ENCODE assay signal across 8 cellular contexts in the genomic region with DNA sequence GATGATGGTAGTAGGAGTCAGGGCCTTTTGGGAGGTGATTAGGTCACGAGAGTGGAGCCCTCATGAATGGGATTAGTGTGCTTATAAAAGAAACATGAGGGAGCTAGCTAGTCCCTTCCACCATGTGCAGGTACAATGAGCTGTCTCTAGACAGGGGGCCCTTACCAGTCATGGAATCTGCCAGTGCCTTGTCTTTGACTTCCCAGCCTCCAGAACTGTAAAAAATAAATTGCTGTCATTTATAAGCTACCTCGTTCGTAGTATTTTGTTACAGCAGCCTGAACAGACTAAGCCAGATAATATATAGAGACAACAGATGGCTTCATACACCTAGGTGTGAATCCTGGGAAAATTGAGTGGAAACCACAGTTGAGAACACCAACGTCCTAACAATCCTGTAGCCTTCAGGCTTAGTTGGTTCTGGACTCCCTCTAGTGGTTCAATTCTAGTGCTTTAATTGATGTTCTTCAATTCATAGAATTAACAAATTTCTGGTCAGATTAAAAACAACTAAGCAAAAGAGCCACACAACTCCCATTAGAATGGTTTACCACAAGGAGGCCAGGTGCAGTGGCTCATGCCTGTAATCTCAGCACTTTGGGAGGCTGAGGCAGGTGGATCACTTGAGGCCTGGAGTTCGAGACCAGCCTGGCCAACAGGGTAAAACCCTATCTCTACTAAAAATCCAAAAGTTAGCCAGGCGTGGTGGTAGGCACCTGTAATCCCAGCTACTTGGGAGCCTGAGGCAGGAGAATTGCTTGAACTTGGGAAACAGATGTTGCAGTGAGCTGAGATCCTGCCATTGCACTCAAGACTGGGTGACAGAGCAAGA. TPM values are rescaled to one million over a fixed set of nuclear protein-coding genes. Genes with fewer than 3 reads are reported as not detected.
DNase-seq lines count a peak whose midpoint lies in the region; ATAC-seq and TF ChIP-seq lines count a peak whose summit lies in the region.

No MANE protein-coding gene starts in this region.

- H3K36me3 ChIP-seq in SK-N-SH (replicated peaks in 1 of 2; ENCODE audit: control insufficient read depth in 1 of 2, insufficient read depth in 2 of 2, low read length in 1 of 2) (no peaks in the 10 kb centered on the region), WERI-Rb-1 (peaks cover 6% of the 10 kb centered on the region), tibial nerve (no peaks in the 10 kb centered on the region)

- peak overlapping the region in 1 of 2 experiments; percentile 6; a peak in 1 of 4 replicates for H3K4me3 ChIP-seq in SK-N-SH (ENCODE audit: low read depth in 2 of 2, low read length in 1 of 2)
- H3K4me3 ChIP-seq in WERI-Rb-1 (ENCODE audit: low read depth, low read length), result no peak overlapping the region
- no peak overlapping the region for H3K4me3 ChIP-seq in tibial nerve

- H3K9me3 ChIP-seq in SK-N-SH, result no peaks in the 10 kb centered on the region
- no peaks in the 10 kb centered on the region for H3K9me3 ChIP-seq in WERI-Rb-1 (ENCODE audit: severe bottlenecking)
- H3K9me3 ChIP-seq in tibial nerve, result no peaks in the 10 kb centered on the region

- no peak for ATAC-seq in SK-N-SH treated with all-trans-retinoic acid at 6 μM for 48 hours
- no peak for ATAC-seq in HG03039 (IDR thresholded peaks at IDR 0.05; ENCODE audit: unreplicated experiment)

- 50% methylated on average over 5 of the region's 6 CpGs for WGBS in SK-N-SH (ENCODE audit: low lambda C conversion rate)
- 50 to 52% methylated on average over 6 of the region's 6 CpGs for WGBS in tibial nerve, 2 donors

- POLR2A ChIA-PET in SK-N-SH (lab: Yijun Ruan, JAX), result no interaction called here

- H4K20me1 ChIP-seq in SK-N-SH (ENCODE audit: insufficient read depth), result peaks cover 10% of the 10 kb centered on the region; the same call in 1 of the 2 replicates

- TF ChIP-seq CTCF in SK-N-SH (IDR thresholded peaks at IDR 0.05), result peak; percentile 78
- peak; percentile 59; the same call in 1 of the 2 replicates for TF ChIP-seq CTCF in WERI-Rb-1 (IDR thresholded peaks at IDR 0.05; ENCODE audit: low read depth, low read length)
- peak; percentile 67 to 80 (median 72) for TF ChIP-seq CTCF in tibial nerve (IDR thresholded peaks at IDR 0.05)

- H3K9me2 ChIP-seq in SK-N-SH, result no peaks in the 10 kb centered on the region

- no peak for TF ChIP-seq POLR2A in tibial nerve (IDR thresholded peaks at IDR 0.05)

- H3K4me1 ChIP-seq in SK-N-SH (ENCODE audit: control insufficient read depth in 1 of 2, insufficient read depth in 2 of 2, low read depth in 1 of 2, low read length in 1 of 2), result peaks cover 3 to 5% of the 10 kb centered on the region in 2 experiments; a peak in 3 of 4 replicates
- H3K4me1 ChIP-seq in tibial nerve, result peaks cover 0 to 37% (median 12%) of the 10 kb centered on the region in 4 donors

- peaks cover 21% of the 10 kb centered on the region for H3K79me2 ChIP-seq in SK-N-SH (ENCODE audit: insufficient read depth)

- H3F3A ChIP-seq in SK-N-SH (replicated peaks; ENCODE audit: insufficient read depth), result peaks cover 6% of the 10 kb centered on the region

- TF ChIP-seq EP300 in SK-N-SH (IDR thresholded peaks at IDR 0.05; ENCODE audit: borderline replicate concordance in 1 of 2, low read depth in 1 of 2, low read length in 1 of 2) (no peak), tibial nerve (IDR thresholded peaks at IDR 0.05) (no peak)

- H3K4me2 ChIP-seq in SK-N-SH, result no peak overlapping the region

- peak; percentile 80 for TF ChIP-seq RAD21 in SK-N-SH (IDR thresholded peaks at IDR 0.05; ENCODE audit: low read length)

- H3K27me3 ChIP-seq in SK-N-SH (ENCODE audit: insufficient read depth) (no peaks in the 10 kb centered on the region), WERI-Rb-1 (ENCODE audit: insufficient read depth, low read depth, severe bottlenecking) (no peaks in the 10 kb centered on the region), tibial nerve (no peaks in the 10 kb centered on the region)

- CTCF ChIA-PET in SK-N-SH (lab: Yijun Ruan, JAX), result interaction anchor here (0.7 to 4.9 kb wide), 23 partner anchors 9 to 282 kb away, joined by 3 to 37 read pairs (median 4); no protein-coding TSS in a partner anchor

- no peak overlapping the region for H2AFZ ChIP-seq in SK-N-SH (ENCODE audit: low read depth)

- no peak overlapping the region for H3K27ac ChIP-seq in SK-N-SH (ENCODE audit: low read depth in 2 of 2, low read length in 1 of 2)
- H3K27ac ChIP-seq in WERI-Rb-1, result no peak overlapping the region
- H3K27ac ChIP-seq in tibial nerve, result no peak overlapping the region

- DNase-seq in SK-N-SH (peak; percentile 42), NCI-H1105 (lab: John Stamatoyannopoulos, UW) (peak; percentile 7), WERI-Rb-1 (peak; percentile 32), iPS-NIHi7 (ENCODE audit: extremely low spot score) (peak; percentile 20), tibial nerve (ENCODE audit: low spot score in 2 of 2) (no peak)
- no peak for DNase-seq in activated CD4-positive, CD25-positive, alpha-beta regulatory T cell (lab: John Stamatoyannopoulos, UW)

- no peak overlapping the region for H3K9ac ChIP-seq in SK-N-SH

TF ChIP-seq in SK-N-SH, 30 proteins besides CTCF, POLR2A, EP300 and RAD21:
- no peak for TF ChIP-seq RXRA (IDR thresholded peaks at IDR 0.05; ENCODE audit: borderline replicate concordance, low read depth)
- peak; percentile 75 for TF ChIP-seq SMC3 (IDR thresholded peaks at IDR 0.05; ENCODE audit: low read depth, low read length)

TF ChIP-seq in SK-N-SH treated with all-trans-retinoic acid at 6 μM for 48 hours, 23 proteins besides CTCF, POLR2A, EP300 and RAD21:
- TF ChIP-seq ZNF8 (CRISPR knock-in tag; IDR thresholded peaks at IDR 0.05), result no peak
- TF ChIP-seq TCF4 (CRISPR knock-in tag; IDR thresholded peaks at IDR 0.05; ENCODE audit: borderline replicate concordance), result no peak
- no peak for TF ChIP-seq ZFP3 (CRISPR knock-in tag; IDR thresholded peaks at IDR 0.05)
- no peak for TF ChIP-seq GLIS3 (CRISPR knock-in tag; IDR thresholded peaks at IDR 0.05)
- TF ChIP-seq PATZ1 (CRISPR knock-in tag; IDR thresholded peaks at IDR 0.05; ENCODE audit: borderline replicate concordance), result no peak
- no peak for TF ChIP-seq CREB5 (CRISPR knock-in tag; IDR thresholded peaks at IDR 0.05; ENCODE audit: low read depth)
- TF ChIP-seq ZC3H10 (CRISPR knock-in tag; IDR thresholded peaks at IDR 0.05), result no peak
- TF ChIP-seq ZNF565 (CRISPR knock-in tag; conservative IDR thresholded peaks at IDR 0.05; ENCODE audit: low read depth), result no peak
- TF ChIP-seq RARB (CRISPR knock-in tag; IDR thresholded peaks at IDR 0.05), result no peak

RNA-seq across cellular contexts. Expression of gene GATM, which starts 21.3 kb away (rescaled TPM):
- polyA plus RNA-seq in SK-N-SH (2012; rRNA removed), result 0.54 and 0.58 TPM in 2 replicates
- 0.54 and 0.60 TPM in 2 replicates for polyA plus RNA-seq in SK-N-SH (2012; cell fraction: cytosol; rRNA removed)
- 0.41 and 0.76 TPM in 2 replicates for polyA plus RNA-seq in SK-N-SH (2012; cell fraction: nucleus; rRNA removed)
- 100 to 1,000 TPM; 334 to 564 (median 451) TPM for total RNA-seq in tibial nerve

Comparison
In these comparisons a context has a peak if more than half of its experiments do, and no peak if none do; other contexts are left out.
1. DNase-seq: peak in SK-N-SH (single experiment), NCI-H1105 (single experiment), WERI-Rb-1 (single experiment) and iPS-NIHi7 (single experiment); none in tibial nerve (0 of 2) and activated CD4-positive, CD25-positive, alpha-beta regulatory T cell (0 of 4).
2. Peak in every context shown above with its lines, with median percentiles within 50 percentile points of each other: CTCF ChIP-seq.